19 cellular contexts compared by ENCODE assay signal in the genomic region with DNA sequence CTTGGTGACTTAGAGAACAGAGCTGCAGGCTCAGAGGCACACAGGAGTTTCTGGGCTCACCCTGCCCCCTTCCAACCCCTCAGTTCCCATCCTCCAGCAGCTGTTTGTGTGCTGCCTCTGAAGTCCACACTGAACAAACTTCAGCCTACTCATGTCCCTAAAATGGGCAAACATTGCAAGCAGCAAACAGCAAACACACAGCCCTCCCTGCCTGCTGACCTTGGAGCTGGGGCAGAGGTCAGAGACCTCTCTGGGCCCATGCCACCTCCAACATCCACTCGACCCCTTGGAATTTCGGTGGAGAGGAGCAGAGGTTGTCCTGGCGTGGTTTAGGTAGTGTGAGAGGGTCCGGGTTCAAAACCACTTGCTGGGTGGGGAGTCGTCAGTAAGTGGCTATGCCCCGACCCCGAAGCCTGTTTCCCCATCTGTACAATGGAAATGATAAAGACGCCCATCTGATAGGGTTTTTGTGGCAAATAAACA. TPM values are rescaled to one million over a fixed set of nuclear protein-coding genes. Genes with fewer than 3 reads are reported as not detected.
DNase-seq lines count a peak whose midpoint lies in the region; ATAC-seq and TF ChIP-seq lines count a peak whose summit lies in the region.
"Had no signal": no experiment of that assay in that cellular context is flagged by ENCODE, and none has a peak within 500 bp of the region (broad histone marks: within the 10 kb centered on the region; RNA-seq: fewer than 3 reads in every experiment).

No MANE protein-coding gene starts in this region.

- H3K27ac ChIP-seq in cingulate gyrus (ENCODE audit: low read depth, low read length), result peak overlapping the region; percentile 47
- H3K27ac ChIP-seq in effector memory CD4-positive, alpha-beta T cell (ENCODE audit: insufficient read depth, low read length, poor library complexity, severe bottlenecking), result no peak overlapping the region
- H3K27ac ChIP-seq: PC-9, SK-N-MC had no signal

- H3K4me3 ChIP-seq in Caco-2 (ENCODE audit: low read depth, low read length) (no peak overlapping the region), mucosa of descending colon (no peak overlapping the region)
- H3K4me3 ChIP-seq in effector memory CD4-positive, alpha-beta T cell (ENCODE audit: insufficient read depth, low read depth, low read length, poor library complexity, severe bottlenecking), result no peak overlapping the region
- H3K4me3 ChIP-seq: gastrocnemius medialis, lung, PC-9, SK-N-MC had no signal

- DNase-seq in Caco-2 (peak in 1 of 2 experiments; percentile 59), progenitor cell of endocrine pancreas (ENCODE audit: low spot score, unreplicated experiment) (no peak), NCI-H1105 (lab: John Stamatoyannopoulos, UW) (no peak), mucosa of descending colon (no peak)
- DNase-seq in effector memory CD4-positive, alpha-beta T cell, result no peak
- DNase-seq: activated effector memory CD4-positive, alpha-beta T cell treated with anti-CD3 and anti-CD28 coated beads, Interleukin-2, amount 50 U/mL, for 16 hours; cerebellar nuclear complex; COR-L47; gastrocnemius medialis; NCI-H1092; NCI-H748 treated with DMSO at 0.1 percent for 48 hours; stimulated activated CD4-positive, alpha-beta T cell treated with anti-CD3 and anti-CD28 coated beads, Interleukin-15, amount 100 ng/mL, for 24 hours; stimulated activated naive CD4-positive, alpha-beta T cell treated with Interleukin-2 at 50 U/mL for 16 hours; T-helper 9 cell had no signal

- H3K36me3 Mint-ChIP-seq in Caco-2 (ENCODE audit: insufficient read depth, unreplicated experiment), result peaks cover 12% of the 10 kb centered on the region
- peaks cover 1% of the 10 kb centered on the region for H3K36me3 Mint-ChIP-seq in progenitor cell of endocrine pancreas (ENCODE audit: insufficient read depth)

- no TSS peak for BruUV-seq in Caco-2 (replicated peaks; lab: Mats Ljungman, UMichigan)

- H3K4me1 Mint-ChIP-seq in Caco-2 (ENCODE audit: low read depth, unreplicated experiment), result peaks cover 15% of the 10 kb centered on the region
- peaks cover 16% of the 10 kb centered on the region for H3K4me1 Mint-ChIP-seq in progenitor cell of endocrine pancreas (ENCODE audit: low read depth)

- CTCF ChIA-PET in Caco-2 (lab: Charles Lee), result interaction anchor here (0.5 to 0.7 kb wide), 3 partner anchors 12 to 80 kb away, joined by 3 to 6 read pairs (median 3); a partner anchor contains a TSS

- H3K27me3 ChIP-seq in Caco-2 (replicated peaks; ENCODE audit: control insufficient read depth, insufficient read depth, low read length), result no peaks in the 10 kb centered on the region
- H3K27me3 ChIP-seq in effector memory CD4-positive, alpha-beta T cell (replicated peaks; ENCODE audit: control insufficient read depth, insufficient read depth, low read length, poor library complexity, severe bottlenecking), result no peaks in the 10 kb centered on the region
- H3K27me3 ChIP-seq: gastrocnemius medialis had no signal

- H3K9me3 Mint-ChIP-seq in Caco-2 (ENCODE audit: unreplicated experiment) (no peaks in the 10 kb centered on the region), progenitor cell of endocrine pancreas (ENCODE audit: low read depth) (no peaks in the 10 kb centered on the region)

- H3K4me3 Mint-ChIP-seq in Caco-2 (ENCODE audit: unreplicated experiment) (peak overlapping the region; percentile 31), progenitor cell of endocrine pancreas (ENCODE audit: low read depth) (no peak overlapping the region)

- H3K27me3 Mint-ChIP-seq in Caco-2 (ENCODE audit: insufficient read depth, unreplicated experiment) (no peaks in the 10 kb centered on the region), progenitor cell of endocrine pancreas (peaks cover 4% of the 10 kb centered on the region)

- ATAC-seq in mucosa of descending colon, result no peak
- ATAC-seq: gastrocnemius medialis had no signal

- TF ChIP-seq CTCF in Caco-2 (IDR thresholded peaks at IDR 0.05; ENCODE audit: insufficient read depth in 1 of 2, low read depth in 1 of 2, low read length in 1 of 2, severe bottlenecking in 1 of 2, unreplicated experiment in 1 of 2) (no peak), progenitor cell of endocrine pancreas (IDR thresholded peaks at IDR 0.05; ENCODE audit: unreplicated experiment) (no peak), mucosa of descending colon (IDR thresholded peaks at IDR 0.05) (no peak)

- H3K27ac Mint-ChIP-seq in Caco-2 (ENCODE audit: unreplicated experiment) (peak overlapping the region; percentile 82), progenitor cell of endocrine pancreas (peak overlapping the region; percentile 63)

- intact Hi-C loops in Caco-2 (cut with micrococcal nuclease; ENCODE audit: unreplicated experiment), result no loop called here
- intact Hi-C loops in mucosa of descending colon (cut with DNase I, micrococcal nuclease), result no loop called here

- peaks cover 16% of the 10 kb centered on the region for H3K4me1 ChIP-seq in Caco-2
- peaks cover 2% of the 10 kb centered on the region for H3K4me1 ChIP-seq in effector memory CD4-positive, alpha-beta T cell (ENCODE audit: control insufficient read depth, insufficient read depth, low read length, poor library complexity, severe bottlenecking)
- H3K4me1 ChIP-seq in mucosa of descending colon (ENCODE audit: low read depth), result peaks cover 5% of the 10 kb centered on the region

- H3K9me3 ChIP-seq in Caco-2 (no peaks in the 10 kb centered on the region), mucosa of descending colon (no peaks in the 10 kb centered on the region)
- H3K9me3 ChIP-seq in effector memory CD4-positive, alpha-beta T cell (ENCODE audit: control insufficient read depth, low read length), result no peaks in the 10 kb centered on the region
- H3K9me3 ChIP-seq: gastrocnemius medialis had no signal

- H3K36me3 ChIP-seq in Caco-2 (ENCODE audit: control insufficient read depth, insufficient read depth, low read length), result peaks cover 1% of the 10 kb centered on the region; the same call in 1 of the 2 replicates
- H3K36me3 ChIP-seq in effector memory CD4-positive, alpha-beta T cell (ENCODE audit: control insufficient read depth, insufficient read depth, low read length), result no peaks in the 10 kb centered on the region
- H3K36me3 ChIP-seq in mucosa of descending colon (ENCODE audit: low read depth), result no peaks in the 10 kb centered on the region
- H3K36me3 ChIP-seq: gastrocnemius medialis had no signal

- POLR2A ChIA-PET in Caco-2 (lab: Charles Lee), result interaction anchor here (1.1 kb wide), 2 partner anchors 9 to 18 kb away, joined by 4 to 5 read pairs; a partner anchor contains a TSS

RNA-seq across cellular contexts. Expression of a gene that starts 9.9 kb away (rescaled TPM):
- total RNA-seq in Caco-2 (2022), result 246 and 250 TPM in 2 replicates
- total RNA-seq in progenitor cell of endocrine pancreas, result 85.5 and 89.4 TPM in 2 replicates
- 10 to 100 TPM in 1 of 3 donors, 1 to 10 TPM in 2; 3.6 to 12.7 (median 9.8) TPM for total RNA-seq in mucosa of descending colon

RNA-seq across cellular contexts. Expression of a gene that starts 17.8 kb away (rescaled TPM):
- total RNA-seq in Caco-2 (2022) (not detected in 2 replicates), progenitor cell of endocrine pancreas (not detected in 2 replicates), mucosa of descending colon (not detected)
- total RNA-seq: G401, gastrocnemius medialis, lung, PC-9 had no signal

RNA-seq across cellular contexts. Expression of a gene that starts 18.7 kb away (rescaled TPM):
- total RNA-seq in Caco-2 (2022) (1,346 and 1,404 TPM in 2 replicates), progenitor cell of endocrine pancreas (198 and 233 TPM in 2 replicates), mucosa of descending colon (10 to 100 TPM; 32.7 to 74.6 (median 46.2) TPM)

RNA-seq across cellular contexts. Expression of a gene that starts 21.6 kb away (rescaled TPM):
- not detected in 2 replicates for total RNA-seq in Caco-2 (2022)
- total RNA-seq in progenitor cell of endocrine pancreas, result not detected in 2 replicates
- 1 to 10 TPM in 1 of 3 donors, under 1 TPM in 2; 0.80 to 1.6 (median 0.98) TPM for total RNA-seq in mucosa of descending colon
- total RNA-seq: G401, PC-9 had no signal

RNA-seq across cellular contexts. Expression of a gene that starts 30.9 kb away (rescaled TPM):
- total RNA-seq in Caco-2 (2022), result 144 and 159 TPM in 2 replicates
- total RNA-seq in progenitor cell of endocrine pancreas, result 95.5 and 98.8 TPM in 2 replicates
- total RNA-seq in mucosa of descending colon, result 100 to 1,000 TPM in 2 of 3 donors, 10 to 100 TPM in 1; 98.3 to 125 (median 114) TPM
